ENCODE assay signal across 21 cellular contexts in the genomic region with DNA sequence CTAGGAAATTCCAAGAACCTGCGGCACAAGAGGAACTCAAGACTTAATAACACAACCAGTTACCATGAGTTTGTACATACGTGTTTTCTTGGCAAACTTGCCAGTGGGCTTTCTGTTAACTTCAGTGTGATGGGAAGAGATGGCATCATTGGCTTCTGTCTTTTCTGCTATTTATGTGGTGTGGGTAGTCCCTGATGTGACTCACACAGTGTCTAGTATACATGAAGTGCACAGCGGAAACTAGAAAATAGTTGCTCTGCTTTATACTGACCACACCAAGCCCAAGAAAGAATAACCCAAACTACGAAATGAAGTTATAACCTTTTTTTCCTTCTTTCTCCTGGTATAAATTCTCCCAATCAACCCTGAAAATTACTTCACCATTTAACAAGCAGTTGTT. TPM values are rescaled to one million over a fixed set of nuclear protein-coding genes. Genes with fewer than 3 reads are reported as not detected.
DNase-seq lines count a peak whose midpoint lies in the region; ATAC-seq lines count a peak whose summit lies in the region.
"Had no signal": no experiment of that assay in that cellular context is flagged by ENCODE, and none has a peak within 500 bp of the region (broad histone marks: within the 10 kb centered on the region; RNA-seq: fewer than 3 reads in every experiment).

No MANE protein-coding gene starts in this region.

- peak; percentile 41 to 45 for ATAC-seq in activated T-cell treated with anti-CD3 and anti-CD28 coated beads, Interleukin-2, amount 50 U/mL, for 4 hours
- ATAC-seq in GM21723 (IDR thresholded peaks at IDR 0.05; ENCODE audit: unreplicated experiment), result peak; percentile 60
- ATAC-seq in stimulated activated effector memory CD8-positive, alpha-beta T cell treated with anti-CD3 and anti-CD28 coated beads, Interleukin-12 subunit alpha, Interleukin-12 subunit beta, amount 100 ng/mL, for 72 hours, result peak; percentile 98
- ATAC-seq: effector memory CD8-positive, alpha-beta T cell; heart left ventricle had no signal

- H3K9me3 Mint-ChIP-seq in activated T-cell treated with anti-CD3 and anti-CD28 coated beads, Interleukin-2, amount 50 U/mL, for 4 hours, result no peaks in the 10 kb centered on the region
- no peaks in the 10 kb centered on the region for H3K9me3 Mint-ChIP-seq in stimulated activated effector memory CD8-positive, alpha-beta T cell treated with anti-CD3 and anti-CD28 coated beads, Interleukin-12 subunit alpha, Interleukin-12 subunit beta, amount 100 ng/mL, for 72 hours
- H3K9me3 Mint-ChIP-seq: activated naive CD8-positive, alpha-beta T cell treated with anti-CD3 and anti-CD28 coated beads, Interleukin-2, amount 10 ng/mL, durations not matched to agents 7 days and 5 days; CD4-positive, alpha-beta memory T cell; effector memory CD8-positive, alpha-beta T cell; immature natural killer cell had no signal

- no peak overlapping the region for H3K27ac Mint-ChIP-seq in stimulated activated effector memory CD8-positive, alpha-beta T cell treated with anti-CD3 and anti-CD28 coated beads, Interleukin-12 subunit alpha, Interleukin-12 subunit beta, amount 100 ng/mL, for 72 hours
- H3K27ac Mint-ChIP-seq: effector memory CD8-positive, alpha-beta T cell; immature natural killer cell had no signal

- DNase-seq in activated T-cell treated with anti-CD3 and anti-CD28 coated beads, Interleukin-2, amount 50 U/mL, for 4 hours, result no peak
- DNase-seq in activated T-cell treated with anti-CD3 and anti-CD28 coated beads, Interleukin-2, amount 50 U/mL, for 1 hour, result no peak
- DNase-seq in HT1080 (ENCODE audit: low read depth), result peak; percentile 49
- no peak for DNase-seq in stimulated activated effector memory CD8-positive, alpha-beta T cell treated with anti-CD3 and anti-CD28 coated beads, Interleukin-12 subunit alpha, Interleukin-12 subunit beta, amount 100 ng/mL, for 72 hours (ENCODE audit: low spot score in 2 of 2)
- no peak for DNase-seq in NCI-H2171 treated with DMSO at 0.1 percent for 48 hours (lab: John Stamatoyannopoulos, UW)
- DNase-seq in cerebellar nuclear complex (lab: John Stamatoyannopoulos, UW), result no peak
- DNase-seq in COLO829 (ENCODE audit: low spot score), result no peak
- DNase-seq: activated naive CD8-positive, alpha-beta T cell treated with anti-CD3 and anti-CD28 coated beads, Interleukin-2, amount 10 ng/mL, durations not matched to agents 7 days and 5 days; CD4-positive, alpha-beta memory T cell; DMS79 treated with DMSO at 0.1 percent for 48 hours; effector memory CD8-positive, alpha-beta T cell; GOT3; heart left ventricle; immature natural killer cell; IMR-90; NCI-H187; NCI-H446; stimulated activated CD4-positive, alpha-beta T cell treated with anti-CD3 and anti-CD28 coated beads, Interleukin-2, amount 100 ng/mL, for 48 hours had no signal

- peaks cover 30% of the 10 kb centered on the region for H3K4me1 Mint-ChIP-seq in activated T-cell treated with anti-CD3 and anti-CD28 coated beads, Interleukin-2, amount 50 U/mL, for 4 hours (ENCODE audit: low read depth)
- peaks cover 13% of the 10 kb centered on the region for H3K4me1 Mint-ChIP-seq in stimulated activated effector memory CD8-positive, alpha-beta T cell treated with anti-CD3 and anti-CD28 coated beads, Interleukin-12 subunit alpha, Interleukin-12 subunit beta, amount 100 ng/mL, for 72 hours
- H3K4me1 Mint-ChIP-seq: immature natural killer cell had no signal

- H3K27me3 Mint-ChIP-seq in activated T-cell treated with anti-CD3 and anti-CD28 coated beads, Interleukin-2, amount 50 U/mL, for 4 hours (ENCODE audit: low read depth), result no peaks in the 10 kb centered on the region
- H3K27me3 Mint-ChIP-seq: activated naive CD8-positive, alpha-beta T cell treated with anti-CD3 and anti-CD28 coated beads, Interleukin-2, amount 10 ng/mL, durations not matched to agents 7 days and 5 days; CD4-positive, alpha-beta memory T cell; effector memory CD8-positive, alpha-beta T cell had no signal

- peaks cover 32% of the 10 kb centered on the region for H3K36me3 Mint-ChIP-seq in activated T-cell treated with anti-CD3 and anti-CD28 coated beads, Interleukin-2, amount 50 U/mL, for 4 hours (ENCODE audit: insufficient read depth)
- H3K36me3 Mint-ChIP-seq in stimulated activated effector memory CD8-positive, alpha-beta T cell treated with anti-CD3 and anti-CD28 coated beads, Interleukin-12 subunit alpha, Interleukin-12 subunit beta, amount 100 ng/mL, for 72 hours, result peaks cover 27% of the 10 kb centered on the region

- H3K4me3 Mint-ChIP-seq in activated T-cell treated with anti-CD3 and anti-CD28 coated beads, Interleukin-2, amount 50 U/mL, for 4 hours, result no peak overlapping the region
- H3K4me3 Mint-ChIP-seq in stimulated activated effector memory CD8-positive, alpha-beta T cell treated with anti-CD3 and anti-CD28 coated beads, Interleukin-12 subunit alpha, Interleukin-12 subunit beta, amount 100 ng/mL, for 72 hours, result no peak overlapping the region
- H3K4me3 Mint-ChIP-seq: activated naive CD8-positive, alpha-beta T cell treated with anti-CD3 and anti-CD28 coated beads, Interleukin-2, amount 10 ng/mL, durations not matched to agents 7 days and 5 days; CD4-positive, alpha-beta memory T cell; effector memory CD8-positive, alpha-beta T cell; immature natural killer cell had no signal

RNA-seq across cellular contexts. Expression of a gene that starts 24.5 kb away (rescaled TPM):
- 10 to 100 TPM; 25.7 to 33.0 (median 30.7) TPM for total RNA-seq in activated T-cell treated with anti-CD3 and anti-CD28 coated beads, Interleukin-2, amount 50 U/mL, for 4 hours
- total RNA-seq in HT1080 (2014; rRNA removed; shearing (Covaris generic)), result 0.20 TPM in 1 of 2 replicates, not detected in the other
- not detected in 2 replicates for polyA plus RNA-seq in HT1080 (2015; cell fraction: cytosol; rRNA removed)
- not detected in 2 replicates for polyA plus RNA-seq in HT1080 (2015; cell fraction: nucleus; rRNA removed)
- total RNA-seq: fibroblast of lung, IMR-90, osteoblast had no signal
- polyA plus RNA-seq: fibroblast of lung, IMR-90 had no signal

RNA-seq across cellular contexts. Expression of a gene that starts 53.1 kb away (rescaled TPM):
- total RNA-seq in activated T-cell treated with anti-CD3 and anti-CD28 coated beads, Interleukin-2, amount 50 U/mL, for 4 hours, result 10 to 100 TPM; 37.0 to 39.7 (median 37.7) TPM
- 38.5 and 40.7 TPM in 2 replicates for total RNA-seq in HT1080 (2014; rRNA removed; shearing (Covaris generic))
- 55.1 and 58.8 TPM in 2 replicates for polyA plus RNA-seq in HT1080 (2015; cell fraction: cytosol; rRNA removed)
- polyA plus RNA-seq in HT1080 (2015; cell fraction: nucleus; rRNA removed), result 31.9 and 43.8 TPM in 2 replicates

Comparison
In these comparisons a context has a peak if more than half of its experiments do, and no peak if none do; other contexts are left out.
1. ATAC-seq: peak in every context shown above with its lines; median percentile 98 in stimulated activated effector memory CD8-positive, alpha-beta T cell treated with anti-CD3 and anti-CD28 coated beads, Interleukin-12 subunit alpha, Interleukin-12 subunit beta, amount 100 ng/mL, for 72 hours; 60 in GM21723; 43 in activated T-cell treated with anti-CD3 and anti-CD28 coated beads, Interleukin-2, amount 50 U/mL, for 4 hours.
2. RNA of a gene that starts 24.5 kb away (total RNA-seq): 25.7 to 33.0 TPM in activated T-cell treated with anti-CD3 and anti-CD28 coated beads, Interleukin-2, amount 50 U/mL, for 4 hours; 0.20 TPM in HT1080; every median in the first group is over 10 times any median in the second.